8 cellular contexts compared by ENCODE assay signal in genomic region chr2:71331331-71331580, GRCh38. TPM values are rescaled to one million over a fixed set of nuclear protein-coding genes. Genes with fewer than 3 reads are reported as not detected.
DNase-seq lines count a peak whose midpoint lies in the region; ATAC-seq, FAIRE-seq and TF ChIP-seq lines count a peak whose summit lies in the region.
"Not testable (repeated sequence)": the region's sequence is repeated elsewhere in the genome, so short reads cannot be mapped to it uniquely, and the experiment has no call there.

No MANE protein-coding gene starts in this region.

- not testable (repeated sequence) for H3K27me3 ChIP-seq in CD8-positive, alpha-beta memory T cell (ENCODE audit: insufficient read depth, low read length, poor library complexity, severe bottlenecking); keratinocyte (ENCODE audit: control insufficient read depth, extremely low read depth, insufficient read depth, low read length); ovary; subcutaneous abdominal adipose tissue (ENCODE audit: control insufficient read depth in 5 of 5, insufficient read depth in 4 of 5, low read length in 5 of 5)

- H3K36me3 Mint-ChIP-seq in CD8-positive, alpha-beta memory T cell = peaks cover 0 to 22% (median 5%) of the 10 kb centered on the region in 3 donors
- H3K36me3 Mint-ChIP-seq in T-helper 17 cell (ENCODE audit: low read depth) = not testable (repeated sequence)
- H3K36me3 Mint-ChIP-seq in activated naive CD4-positive, alpha-beta T cell treated with anti-CD3 and anti-CD28 coated beads for 36 hours (ENCODE audit: low read depth) = peaks cover 18% of the 10 kb centered on the region
- peaks cover 32% of the 10 kb centered on the region for H3K36me3 Mint-ChIP-seq in effector memory CD8-positive, alpha-beta T cell (ENCODE audit: insufficient read depth)

- TF ChIP-seq POLR2A in ovary (IDR thresholded peaks at IDR 0.05) = not testable (repeated sequence)

- H3K4me3 Mint-ChIP-seq in CD8-positive, alpha-beta memory T cell = peak overlapping the region; percentile 95 to 100 (median 100)
- H3K4me3 Mint-ChIP-seq in T-helper 17 cell = peak overlapping the region; percentile 97
- H3K4me3 Mint-ChIP-seq in activated naive CD4-positive, alpha-beta T cell treated with anti-CD3 and anti-CD28 coated beads for 36 hours = peak overlapping the region; percentile 99
- H3K4me3 Mint-ChIP-seq in effector memory CD8-positive, alpha-beta T cell = peak overlapping the region; percentile 93 to 100

- peak overlapping the region; percentile 61 for H2AFZ ChIP-seq in keratinocyte (ENCODE audit: control insufficient read depth, low read length)

- not testable (repeated sequence) for H3K9me3 Mint-ChIP-seq in CD8-positive, alpha-beta memory T cell; activated naive CD4-positive, alpha-beta T cell treated with anti-CD3 and anti-CD28 coated beads for 36 hours; effector memory CD8-positive, alpha-beta T cell

- ATAC-seq in HG03039 (IDR thresholded peaks at IDR 0.05; ENCODE audit: unreplicated experiment) = peak; percentile 1
- ATAC-seq in T-helper 17 cell; effector memory CD8-positive, alpha-beta T cell (replicated peaks): not testable (repeated sequence)

- H3K4me1 Mint-ChIP-seq in CD8-positive, alpha-beta memory T cell = peaks cover 39 to 49% (median 47%) of the 10 kb centered on the region in 3 donors
- peaks cover 21% of the 10 kb centered on the region for H3K4me1 Mint-ChIP-seq in T-helper 17 cell
- peaks cover 32% of the 10 kb centered on the region for H3K4me1 Mint-ChIP-seq in activated naive CD4-positive, alpha-beta T cell treated with anti-CD3 and anti-CD28 coated beads for 36 hours (ENCODE audit: low read depth)
- peaks cover 19 to 39% of the 10 kb centered on the region in 2 donors for H3K4me1 Mint-ChIP-seq in effector memory CD8-positive, alpha-beta T cell (ENCODE audit: low read depth in 2 of 2)

- peaks cover 37% of the 10 kb centered on the region for H3K4me1 ChIP-seq in CD8-positive, alpha-beta memory T cell (ENCODE audit: insufficient read depth, low read length)
- not testable (repeated sequence) for H3K4me1 ChIP-seq in keratinocyte (ENCODE audit: control insufficient read depth, extremely low read depth, insufficient read depth, low read length); ovary (ENCODE audit: insufficient read depth)
- H3K4me1 ChIP-seq in subcutaneous abdominal adipose tissue (ENCODE audit: control insufficient read depth in 5 of 5, insufficient read depth in 5 of 5, low read length in 5 of 5) = peaks cover 0 to 37% (median 30%) of the 10 kb centered on the region in 5 donors

- TF ChIP-seq CTCF in keratinocyte (optimal IDR thresholded peaks at IDR 0.05 in 1 of 3, IDR thresholded peaks at IDR 0.05 in 1 of 3, conservative IDR thresholded peaks at IDR 0.05 in 1 of 3; ENCODE audit: extremely low read depth in 1 of 3, insufficient read depth in 2 of 3, low read length in 3 of 3); ovary (IDR thresholded peaks at IDR 0.05): not testable (repeated sequence)

- not testable (repeated sequence) for H3K9me1 ChIP-seq in keratinocyte (ENCODE audit: control insufficient read depth, extremely low read depth, insufficient read depth, low read length)

- H3K4me2 ChIP-seq in keratinocyte (ENCODE audit: control insufficient read depth, extremely low read depth, insufficient read depth, low read depth, low read length) = peak overlapping the region; percentile 43

- intact Hi-C loops in activated naive CD4-positive, alpha-beta T cell treated with anti-CD3 and anti-CD28 coated beads for 36 hours (cut with micrococcal nuclease) = loop anchor here (1.0 to 5.0 kb wide), 6 partner anchors 32 to 1901 kb away; partner anchors contain the start of genes CCT7, MCEE, MPHOSPH10 and NAGK
- intact Hi-C loops in ovary (cut with DNase I) = loop anchor here in 1 of 4 donors (10.0 kb wide), 1 partner anchor 106 kb away; the partner anchor contains the start of gene PAIP2B

- not testable (repeated sequence) for H3K27ac ChIP-seq in CD8-positive, alpha-beta memory T cell (ENCODE audit: low read depth, low read length); keratinocyte (ENCODE audit: control insufficient read depth, insufficient read depth, low read length); ovary; subcutaneous abdominal adipose tissue (ENCODE audit: low read depth, low read length)

- CTCF ChIA-PET in CD8-positive, alpha-beta memory T cell (lab: Charles Lee) = interaction anchor here (0.6 to 3.2 kb wide), 26 partner anchors 9 to 1531 kb away, joined by 3 to 33 read pairs (median 4); partner anchors contain the start of genes DYSF and PAIP2B
- CTCF ChIA-PET in activated naive CD4-positive, alpha-beta T cell treated with anti-CD3 and anti-CD28 coated beads for 36 hours (lab: Charles Lee) = interaction anchor here (0.6 to 4.7 kb wide), 29 partner anchors 12 to 1742 kb away, joined by 3 to 37 read pairs (median 4); partner anchors contain the start of gene PAIP2B

- peak overlapping the region in 7 of 8 donors; percentile 84 to 100 (median 100) for H3K27ac Mint-ChIP-seq in CD8-positive, alpha-beta memory T cell
- peak overlapping the region; percentile 96 for H3K27ac Mint-ChIP-seq in T-helper 17 cell
- H3K27ac Mint-ChIP-seq in activated naive CD4-positive, alpha-beta T cell treated with anti-CD3 and anti-CD28 coated beads for 36 hours = peak overlapping the region; percentile 75
- H3K27ac Mint-ChIP-seq in effector memory CD8-positive, alpha-beta T cell = peak overlapping the region; percentile 98 to 99

- not testable (repeated sequence) for H3K4me3 ChIP-seq in CD8-positive, alpha-beta memory T cell (ENCODE audit: low read length)
- H3K4me3 ChIP-seq in keratinocyte (ENCODE audit: control insufficient read depth in 2 of 3, extremely low read depth in 1 of 3, insufficient read depth in 2 of 3, low read depth in 1 of 3, low read length in 3 of 3) (peak overlapping the region in 1 of 3 experiments; percentile 44), ovary (peak overlapping the region; percentile 83), subcutaneous abdominal adipose tissue (ENCODE audit: low read depth in 1 of 5, low read length in 5 of 5) (peak overlapping the region; percentile 52 to 99 (median 95))

- not testable (repeated sequence) for H3K9me3 ChIP-seq in CD8-positive, alpha-beta memory T cell (ENCODE audit: low read length); T-helper 17 cell (ENCODE audit: control insufficient read depth, low read length, poor library complexity, severe bottlenecking); keratinocyte (ENCODE audit: control insufficient read depth, low read depth, low read length); ovary; subcutaneous abdominal adipose tissue (ENCODE audit: control insufficient read depth in 5 of 5, low read length in 5 of 5)

- H4K20me1 ChIP-seq in keratinocyte (ENCODE audit: control insufficient read depth, extremely low read depth, insufficient read depth, low read length) = not testable (repeated sequence)

- TF ChIP-seq EP300 in ovary (IDR thresholded peaks at IDR 0.05) = not testable (repeated sequence)

- peaks cover 2 to 13% of the 10 kb centered on the region in 2 donors for H3K27me3 Mint-ChIP-seq in CD8-positive, alpha-beta memory T cell
- not testable (repeated sequence) for H3K27me3 Mint-ChIP-seq in T-helper 17 cell; activated naive CD4-positive, alpha-beta T cell treated with anti-CD3 and anti-CD28 coated beads for 36 hours (ENCODE audit: low read depth); effector memory CD8-positive, alpha-beta T cell

- peaks cover 45% of the 10 kb centered on the region for H3K79me2 ChIP-seq in keratinocyte (ENCODE audit: control insufficient read depth, insufficient read depth, low read length)

- POLR2A ChIA-PET in CD8-positive, alpha-beta memory T cell (lab: Charles Lee) = interaction anchor here (0.6 to 1.9 kb wide), 9 partner anchors 11 to 264 kb away, joined by 3 to 9 read pairs (median 4); partner anchors contain the start of genes MCEE, MPHOSPH10 and NAGK

- dilution Hi-C loops in keratinocyte (cut with MboI; ENCODE audit: extremely low pct_ligation_motif_present, low sequenced_read_pairs) = not testable (repeated sequence)

- FAIRE-seq in keratinocyte (lab: Jason Lieb, UNC) = not testable (repeated sequence)

- peak overlapping the region; percentile 98 for H3K9ac ChIP-seq in keratinocyte (ENCODE audit: control insufficient read depth, extremely low read depth, insufficient read depth, low read length)
- H3K9ac ChIP-seq in subcutaneous abdominal adipose tissue (ENCODE audit: low read length in 5 of 5) = not testable (repeated sequence)

- not testable (repeated sequence) for H3K36me3 ChIP-seq in CD8-positive, alpha-beta memory T cell (ENCODE audit: insufficient read depth, low read length); keratinocyte (ENCODE audit: control insufficient read depth in 2 of 2, extremely low read depth in 1 of 2, insufficient read depth in 2 of 2, low read length in 2 of 2); ovary; subcutaneous abdominal adipose tissue (ENCODE audit: control insufficient read depth in 5 of 5, insufficient read depth in 5 of 5, low read length in 5 of 5)

- WGBS in ovary, 3 donors = 3 to 6% (median 3%) methylated on average over 9 of the region's 9 CpGs

- peak in 1 of 5 donors; percentile 2 for DNase-seq in CD8-positive, alpha-beta memory T cell
- not testable (repeated sequence) for DNase-seq in T-helper 17 cell; effector memory CD8-positive, alpha-beta T cell; keratinocyte (ENCODE audit: low read depth, low spot score)
- DNase-seq in activated naive CD4-positive, alpha-beta T cell treated with anti-CD3 and anti-CD28 coated beads for 36 hours = peak; percentile 36
- peak in 4 of 5 donors; percentile 21 to 52 (median 47) for DNase-seq in ovary

RNA-seq across cellular contexts. Expression of gene ZNF638, which starts 0.3 kb away (rescaled TPM):
- total RNA-seq in CD8-positive, alpha-beta memory T cell = 10 to 100 TPM; 77.9 to 83.4 TPM
- 47.8 TPM for polyA plus RNA-seq in CD8-positive, alpha-beta memory T cell
- 100 to 1,000 TPM in 1 of 2 donors, 10 to 100 TPM in 1; 93.7 to 104 TPM for total RNA-seq in T-helper 17 cell
- 10 to 100 TPM; 79.8 to 84.0 TPM for total RNA-seq in activated naive CD4-positive, alpha-beta T cell treated with anti-CD3 and anti-CD28 coated beads for 36 hours
- 44.3 to 66.5 TPM (median 53.0 TPM) in 3 replicates for polyA plus RNA-seq in keratinocyte
- 150 TPM for polyA plus RNA-seq in keratinocyte (2011; ENCODE audit: low read depth)
- polyA plus RNA-seq in keratinocyte (2011; cell fraction: cytosol; rRNA removed) = 20.3 and 39.9 TPM in 2 replicates
- 129 and 156 TPM in 2 replicates for polyA plus RNA-seq in keratinocyte (2011; cell fraction: nucleus; rRNA removed)
- polyA plus RNA-seq in keratinocyte (2012; ENCODE audit: low replicate concordance) = 43.8 and 69.5 TPM in 2 replicates
- polyA minus RNA-seq in keratinocyte = 15.2 to 176 TPM (median 118 TPM) in 3 replicates
- 29.2 TPM for polyA minus RNA-seq in keratinocyte (2011; cell fraction: cytosol; rRNA and poly(A)+ RNA removed)
- 137 and 245 TPM in 2 replicates for polyA minus RNA-seq in keratinocyte (2011; cell fraction: nucleus; rRNA and poly(A)+ RNA removed)
- 100 to 1,000 TPM; 122 to 160 (median 140) TPM for total RNA-seq in ovary
- 10 to 100 TPM; 76.9 to 87.9 TPM for polyA plus RNA-seq in ovary
